34 cellular contexts compared by ENCODE assay signal in genomic region chrX:10508891-10509290, GRCh38.
"Had no signal": no experiment of that assay in that cellular context is flagged by ENCODE, and none has a peak within 500 bp of the region (broad histone marks: within the 10 kb centered on the region; RNA-seq: fewer than 3 reads in every experiment).

No MANE protein-coding gene starts in this region.

- H3K36me3 ChIP-seq: adrenal gland, cardiac muscle cell, gastrocnemius medialis, pancreas, prostate gland, sigmoid colon, stomach, thyroid gland, upper lobe of left lung, vagina, WERI-Rb-1 had no signal

- FAIRE-seq: keratinocyte, pancreas, small intestine, TTC549 had no signal

- H3K4me3 ChIP-seq: adrenal gland, cardiac muscle cell, coronary artery, gastrocnemius medialis, pancreas, prostate gland, sigmoid colon, stomach, thyroid gland, upper lobe of left lung, vagina had no signal

- H3K27ac ChIP-seq: adrenal gland, cardiac muscle cell, coronary artery, gastrocnemius medialis, pancreas, prostate gland, stomach, thyroid gland, upper lobe of left lung, vagina, WERI-Rb-1 had no signal

- H3K9me3 ChIP-seq: adrenal gland, gastrocnemius medialis, pancreas, prostate gland, sigmoid colon, stomach, thyroid gland, upper lobe of left lung, vagina had no signal

- H3K4me1 ChIP-seq: adrenal gland, gastrocnemius medialis, pancreas, prostate gland, stomach, thyroid gland, upper lobe of left lung, vagina had no signal

- ATAC-seq: effector memory CD8-positive, alpha-beta T cell; gastrocnemius medialis; left colon; pancreas; stimulated activated naive B cell treated with anti-CD40 and anti-IgM and Interleukin-4, amounts not matched to agents 10 μg/mL and 1 μg/mL and 100 μg/mL, for 72 hours had no signal

- DNase-seq: activated CD4-positive, alpha-beta memory T cell treated with anti-CD3 and anti-CD28 coated beads for 36 hours; activated CD4-positive, alpha-beta T cell treated with anti-CD3 and anti-CD28 coated beads, Interleukin-2, amount 10 ng/mL, durations not matched to agents 24 days and 14 days; activated CD4-positive, CD25-positive, alpha-beta regulatory T cell treated with anti-CD3 and anti-CD28 coated beads, Interleukin-2, amount 50 U/mL, for 72 hours; activated CD8-positive, alpha-beta memory T cell treated with anti-CD3 and anti-CD28 coated beads, Interleukin-2, amount 50 U/mL, for 4 hours; activated effector memory CD4-positive, alpha-beta T cell treated with anti-CD3 and anti-CD28 coated beads, Interleukin-2, amount 50 U/mL, for 16 hours; activated naive CD4-positive, alpha-beta T cell treated with anti-CD3 and anti-CD28 coated beads for 36 hours; activated naive CD8-positive, alpha-beta T cell treated with anti-CD3 and anti-CD28 coated beads for 36 hours; activated T-cell treated with anti-CD3 and anti-CD28 coated beads, Interleukin-2, amount 50 U/mL, for 1 hour; adrenal gland; aorta; effector memory CD8-positive, alpha-beta T cell; erythroblast; gastrocnemius medialis; glutamatergic neuron; left colon; mammary epithelial cell; naive B cell; nephron progenitor cell; nucleus accumbens; pancreas; sigmoid colon; small intestine; stimulated activated naive B cell treated with anti-CD40 and anti-IgM and Interleukin-4, amounts not matched to agents 10 μg/mL and 1 μg/mL and 100 μg/mL, for 72 hours; stomach; T-helper 9 cell; thyroid gland; upper lobe of left lung; WERI-Rb-1 had no signal

- H3K27me3 ChIP-seq: adrenal gland, cardiac muscle cell, gastrocnemius medialis, sigmoid colon, stomach, thyroid gland, upper lobe of left lung, vagina had no signal
